11 cellular contexts compared by ENCODE assay signal in genomic region chr10:43160919-43161251, GRCh38. TPM values are rescaled to one million over a fixed set of nuclear protein-coding genes. Genes with fewer than 3 reads are reported as not detected.
DNase-seq lines count a peak whose midpoint lies in the region; ATAC-seq, FAIRE-seq and TF ChIP-seq lines count a peak whose summit lies in the region.
"Had no signal": no experiment of that assay in that cellular context is flagged by ENCODE, and none has a peak within 500 bp of the region (broad histone marks: within the 10 kb centered on the region; RNA-seq: fewer than 3 reads in every experiment).

No MANE protein-coding gene starts in this region.

- DNase-seq in astrocyte (ENCODE audit: low read depth) (no peak), amniotic stem cell (lab: John Stamatoyannopoulos, UW) (no peak), NCI-H1105 (lab: John Stamatoyannopoulos, UW) (no peak), NCI-H446 (lab: John Stamatoyannopoulos, UW) (no peak), HT-29 (ENCODE audit: low spot score) (no peak)
- DNase-seq: Caco-2, H7, NCI-H2029 had no signal

- H3K4me2 ChIP-seq in BLaER1 treated with 17β-estradiol and CSF1 and Interleukin-3, amounts not matched to agents 10 nM and 100 nM: peak overlapping the region in 10 of 11 experiments; percentile 20 to 85 (median 74); a peak in 19 of 22 replicates
- peak overlapping the region; percentile 65 for H3K4me2 ChIP-seq in astrocyte (ENCODE audit: low read length)

- H3K27me3 Mint-ChIP-seq in astrocyte (ENCODE audit: low read depth, unreplicated experiment): no peaks in the 10 kb centered on the region

- H3K9ac ChIP-seq in BLaER1 treated with 17β-estradiol and CSF1 and Interleukin-3, amounts not matched to agents 10 nM and 100 nM: peak overlapping the region in 6 of 11 experiments; percentile 39 to 71 (median 48); a peak in 9 of 22 replicates
- peak overlapping the region; percentile 17 for H3K9ac ChIP-seq in astrocyte (ENCODE audit: low read length)

- no peak for FAIRE-seq in astrocyte (lab: Jason Lieb, UNC)

- H3K27ac Mint-ChIP-seq in astrocyte (ENCODE audit: unreplicated experiment): peak overlapping the region; percentile 63

- peaks cover 43 to 93% (median 70%) of the 10 kb centered on the region in 11 experiments for H3K36me3 ChIP-seq in BLaER1 treated with 17β-estradiol and CSF1 and Interleukin-3, amounts not matched to agents 10 nM and 100 nM
- H3K36me3 ChIP-seq in astrocyte (ENCODE audit: insufficient read depth, low read length): no peaks in the 10 kb centered on the region

- H3K36me3 Mint-ChIP-seq in astrocyte (ENCODE audit: low read depth, unreplicated experiment): peaks cover 12% of the 10 kb centered on the region

- peak overlapping the region in 2 of 10 experiments; percentile 5 to 25; a peak in 2 of 20 replicates for H3K4me3 ChIP-seq in BLaER1 treated with 17β-estradiol and CSF1 and Interleukin-3, amounts not matched to agents 10 nM and 100 nM
- no peak overlapping the region for H3K4me3 ChIP-seq in astrocyte (ENCODE audit: insufficient read depth, low read depth, low read length)

- peaks cover 19 to 100% (median 73%) of the 10 kb centered on the region in 11 experiments; a peak in 21 of 22 replicates for H4K20me1 ChIP-seq in BLaER1 treated with 17β-estradiol and CSF1 and Interleukin-3, amounts not matched to agents 10 nM and 100 nM
- peaks cover 25% of the 10 kb centered on the region for H4K20me1 ChIP-seq in astrocyte (ENCODE audit: insufficient read depth, low read length)

- peaks cover 26% of the 10 kb centered on the region for H3K4me1 Mint-ChIP-seq in astrocyte (ENCODE audit: low read depth, unreplicated experiment)

- no peak for TF ChIP-seq CTCF in astrocyte (IDR thresholded peaks at IDR 0.05; ENCODE audit: insufficient read depth, low read depth, low read length)

- H3K4me1 ChIP-seq in BLaER1 treated with 17β-estradiol and CSF1 and Interleukin-3, amounts not matched to agents 10 nM and 100 nM: peaks cover 0 to 71% (median 37%) of the 10 kb centered on the region in 10 experiments; a peak in 18 of 20 replicates
- H3K4me1 ChIP-seq in astrocyte (ENCODE audit: insufficient read depth, low read length): peaks cover 18% of the 10 kb centered on the region

- peak overlapping the region in 10 of 11 experiments; percentile 45 to 82 (median 60); a peak in 19 of 22 replicates for H3K27ac ChIP-seq in BLaER1 treated with 17β-estradiol and CSF1 and Interleukin-3, amounts not matched to agents 10 nM and 100 nM
- peak overlapping the region; percentile 70 for H3K27ac ChIP-seq in astrocyte (ENCODE audit: low read depth, low read length)

- no peak overlapping the region for H3K4me3 Mint-ChIP-seq in astrocyte (ENCODE audit: unreplicated experiment)

- H2AFZ ChIP-seq in astrocyte (ENCODE audit: low read depth, low read length): no peak overlapping the region

- ATAC-seq in GM19351 (IDR thresholded peaks at IDR 0.05; ENCODE audit: unreplicated experiment) (peak; percentile 63), HG03045 (IDR thresholded peaks at IDR 0.05; ENCODE audit: unreplicated experiment) (peak; percentile 82)

- no peaks in the 10 kb centered on the region for H3K27me3 ChIP-seq in BLaER1 treated with 17β-estradiol and CSF1 and Interleukin-3, amounts not matched to agents 10 nM and 100 nM
- H3K27me3 ChIP-seq in astrocyte (ENCODE audit: insufficient read depth, low read length): no peaks in the 10 kb centered on the region

- H3K79me2 ChIP-seq in astrocyte (ENCODE audit: insufficient read depth, low read length): peaks cover 49% of the 10 kb centered on the region

- H3K9me3 ChIP-seq in BLaER1 treated with 17β-estradiol and CSF1 and Interleukin-3, amounts not matched to agents 10 nM and 100 nM (replicated peaks in 1 of 11): no peaks in the 10 kb centered on the region
- no peaks in the 10 kb centered on the region for H3K9me3 ChIP-seq in astrocyte (ENCODE audit: insufficient read depth, low read depth, low read length)
- H3K9me3 ChIP-seq: Caco-2 had no signal

- no peaks in the 10 kb centered on the region for H3K9me3 Mint-ChIP-seq in astrocyte (ENCODE audit: unreplicated experiment)

RNA-seq across cellular contexts. Expression of gene CSGALNACT2, which starts 22.6 kb away (rescaled TPM):
- 28.5 and 30.9 TPM in 2 replicates for total RNA-seq in astrocyte
- total RNA-seq in HT-29 (2014; rRNA removed; shearing (Covaris generic)): 1.3 TPM in 2 replicates

Comparison
In these comparisons a context has a peak if more than half of its experiments do, and no peak if none do; other contexts are left out.
1. RNA of gene CSGALNACT2, which starts 22.6 kb away (total RNA-seq): 28.5 to 30.9 TPM in astrocyte; 1.3 TPM in HT-29; every median in the first group is over 10 times any median in the second.